In the genomic region with DNA sequence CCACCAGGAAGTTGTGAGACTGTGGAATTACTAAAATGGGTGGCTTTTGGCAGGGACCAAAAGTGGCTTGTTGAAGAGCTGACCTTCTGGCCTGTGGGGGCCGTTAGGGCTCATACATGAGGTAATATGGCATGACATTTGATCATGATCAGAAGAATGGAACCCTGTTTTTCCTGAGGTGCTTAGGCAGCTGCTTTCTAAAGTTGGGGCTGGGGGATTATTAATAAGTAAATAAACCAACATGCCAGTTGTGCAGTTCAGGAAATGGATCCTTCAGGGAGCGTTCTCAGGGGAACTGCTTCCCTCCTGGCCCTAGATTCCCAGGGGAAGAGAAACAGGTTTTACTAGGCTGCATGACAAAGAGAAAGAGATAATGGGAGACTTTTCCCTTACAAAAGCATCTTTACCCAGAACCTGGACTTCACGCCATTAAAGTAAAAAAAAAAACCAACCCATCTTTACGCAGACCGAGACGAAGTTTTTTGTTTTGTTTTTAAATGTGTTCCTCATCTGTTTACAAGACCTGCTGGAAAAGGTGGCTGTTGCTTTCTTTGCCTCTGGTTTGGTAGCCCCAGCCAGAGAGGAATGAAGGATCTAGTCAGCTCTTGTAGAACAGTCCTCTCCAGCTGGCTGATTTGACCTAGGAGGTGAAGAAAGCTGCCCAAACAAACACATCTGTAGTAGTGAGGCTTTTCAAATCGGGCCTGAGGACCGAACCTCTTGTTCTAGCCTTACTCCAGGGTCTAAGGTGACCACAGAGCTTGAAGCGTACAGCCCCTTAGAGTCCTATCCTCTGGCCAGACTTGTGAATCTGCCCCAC, we compare ENCODE assay signal across 1 cellular context.
TF ChIP-seq lines count a peak whose summit lies in the region.

No MANE protein-coding gene starts in this region.

TF ChIP-seq in endothelial cell of umbilical vein, 7 proteins besides CTCF, POLR2A, EP300 and RAD21:
- TF ChIP-seq EZH2 (IDR thresholded peaks at IDR 0.05; ENCODE audit: borderline replicate concordance, low read depth, low read length, severe bottlenecking), result no peak
- TF ChIP-seq POLR2AphosphoS5 (IDR thresholded peaks at IDR 0.05; ENCODE audit: insufficient read depth, low read depth, low read length), result no peak
- TF ChIP-seq, protein P1, sequence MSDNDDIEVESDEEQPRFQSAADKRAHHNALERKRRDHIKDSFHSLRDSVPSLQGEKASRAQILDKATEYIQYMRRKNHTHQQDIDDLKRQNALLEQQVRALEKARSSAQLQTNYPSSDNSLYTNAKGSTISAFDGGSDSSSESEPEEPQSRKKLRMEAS (IDR thresholded peaks at IDR 0.05; ENCODE audit: insufficient read depth, insufficient read length), result no peak
- TF ChIP-seq FOS (IDR thresholded peaks at IDR 0.05; ENCODE audit: borderline replicate concordance, insufficient read depth, low read length), result no peak
- no peak for TF ChIP-seq GATA2 (IDR thresholded peaks at IDR 0.05; ENCODE audit: insufficient read depth, insufficient read length, low read depth, low read length)
- TF ChIP-seq MYC (IDR thresholded peaks at IDR 0.05; ENCODE audit: low read depth, low read length), result no peak
- TF ChIP-seq JUN (IDR thresholded peaks at IDR 0.05; ENCODE audit: borderline replicate concordance, insufficient read depth, insufficient read length, low read depth), result no peak
